ENCODE assay signal across 9 cellular contexts in genomic region chr12:56581418-56582145, GRCh38. TPM values are rescaled to one million over a fixed set of nuclear protein-coding genes. Genes with fewer than 3 reads are reported as not detected.
DNase-seq lines count a peak whose midpoint lies in the region; ATAC-seq, FAIRE-seq and TF ChIP-seq lines count a peak whose summit lies in the region.
"Had no signal": no experiment of that assay in that cellular context is flagged by ENCODE, and none has a peak within 500 bp of the region (broad histone marks: within the 10 kb centered on the region; RNA-seq: fewer than 3 reads in every experiment).

No MANE protein-coding gene starts in this region.

- H3K27me3 ChIP-seq in GM23338 (ENCODE audit: insufficient read depth) (no peaks in the 10 kb centered on the region), K562 (ENCODE audit: control insufficient read depth in 2 of 2, insufficient read depth in 2 of 2, low read length in 2 of 2) (no peaks in the 10 kb centered on the region), Caco-2 (replicated peaks; ENCODE audit: control insufficient read depth, insufficient read depth, low read length) (no peaks in the 10 kb centered on the region)

- no peaks in the 10 kb centered on the region for H3K79me2 ChIP-seq in GM23338 (replicated peaks; ENCODE audit: insufficient read depth)
- H3K79me2 ChIP-seq in K562 (ENCODE audit: control insufficient read depth, insufficient read depth, low read length) = no peaks in the 10 kb centered on the region

- CTCF ChIA-PET in K562 (lab: Yijun Ruan, JAX; ENCODE audit: low intra/inter-chr PET ratio) = no interaction called here
- CTCF ChIA-PET in Caco-2 (lab: Charles Lee) = interaction anchor here (0.7 kb wide), 1 partner anchor 40 kb away, joined by 3 read pairs; no protein-coding TSS in a partner anchor
- CTCF ChIA-PET in GM10248 (lab: Yijun Ruan, JAX) = interaction anchor here (1.0 to 2.3 kb wide), 9 partner anchors 9 to 392 kb away, joined by 3 to 15 read pairs (median 5); partner anchors contain the start of gene SMARCC2

- H3K27ac Mint-ChIP-seq in GM23338 (no peak overlapping the region; the same call in 1 of the 2 replicates), Caco-2 (ENCODE audit: unreplicated experiment) (no peak overlapping the region)

- H3K27ac ChIP-seq in GM23338 (ENCODE audit: low read depth) (peak overlapping the region; percentile 66; the same call in 1 of the 2 replicates), K562 (ENCODE audit: extremely low read depth, low read depth, low read length) (no peak overlapping the region)

- H4K20me1 ChIP-seq in GM23338 (replicated peaks; ENCODE audit: insufficient read depth) (no peaks in the 10 kb centered on the region), K562 (replicated peaks; ENCODE audit: control insufficient read depth, insufficient read depth, low read length) (no peaks in the 10 kb centered on the region)

- H3K4me2 ChIP-seq in GM23338 (no peak overlapping the region), K562 (ENCODE audit: insufficient read depth, low read length) (no peak overlapping the region)

- DNase-seq in GM23338 (ENCODE audit: low spot score) (no peak), RPMI7951 (ENCODE audit: low read depth) (peak; percentile 45), K562 (ENCODE audit: extremely low read depth in 1 of 4, low spot score in 3 of 4) (peak; percentile 50 to 67 (median 56)), posterior vena cava (ENCODE audit: low spot score) (peak; percentile 3), Caco-2 (no peak), GM10248 (ENCODE audit: extremely low spot score) (no peak), AG08395 (ENCODE audit: low spot score) (no peak)
- DNase-seq: GOT3 had no signal

- H3K4me3 Mint-ChIP-seq in GM23338 (no peak overlapping the region), Caco-2 (ENCODE audit: unreplicated experiment) (no peak overlapping the region)

- intact Hi-C loops in K562 (cut with micrococcal nuclease) (no loop called here), posterior vena cava (cut with DNase I) (no loop called here), Caco-2 (cut with micrococcal nuclease; ENCODE audit: unreplicated experiment) (no loop called here)

- H2AFZ ChIP-seq in GM23338 = no peak overlapping the region
- no peak overlapping the region for H2AFZ ChIP-seq in K562 (ENCODE audit: low read depth, low read length)

- no TSS peak for BruUV-seq in K562 (replicated peaks; lab: Mats Ljungman, UMichigan)
- BruUV-seq in Caco-2 (replicated peaks; lab: Mats Ljungman, UMichigan) = no TSS peak

- TF ChIP-seq EP300 in K562 (IDR thresholded peaks at IDR 0.05; ENCODE audit: low read length) = peak; percentile 70; the same call in 1 of the 2 replicates

- WGBS in K562 (ENCODE audit: insufficient coverage, low coverage, missing lambda C conversion rate) = 53% methylated on average over 10 of the region's 10 CpGs

- H3K4me1 ChIP-seq in GM23338 (ENCODE audit: insufficient read depth) (peaks cover 12% of the 10 kb centered on the region; the same call in 1 of the 2 replicates), K562 (replicated peaks in 1 of 2; ENCODE audit: control insufficient read depth in 2 of 2, insufficient read depth in 2 of 2, low read length in 2 of 2) (peaks cover 0 to 9% of the 10 kb centered on the region in 2 experiments; a peak in 1 of 5 replicates), Caco-2 (no peaks in the 10 kb centered on the region)

- H3K9me2 ChIP-seq in GM23338 (ENCODE audit: insufficient read depth) = no peaks in the 10 kb centered on the region

- in situ Hi-C loops in K562 (cut with MboI) = no loop called here

- H3K36me3 ChIP-seq in GM23338 (ENCODE audit: insufficient read depth) = no peaks in the 10 kb centered on the region; the same call in 1 of the 2 replicates
- no peaks in the 10 kb centered on the region for H3K36me3 ChIP-seq in K562 (ENCODE audit: control insufficient read depth, insufficient read depth, low read length)
- no peaks in the 10 kb centered on the region for H3K36me3 ChIP-seq in Caco-2 (ENCODE audit: control insufficient read depth, insufficient read depth, low read length)

- peaks cover 5% of the 10 kb centered on the region; the same call in 1 of the 3 replicates for H3K4me1 Mint-ChIP-seq in GM23338
- H3K4me1 Mint-ChIP-seq in Caco-2 (ENCODE audit: low read depth, unreplicated experiment) = no peaks in the 10 kb centered on the region

- H3K4me3 ChIP-seq in GM23338 = no peak overlapping the region
- H3K4me3 ChIP-seq in K562 = no peak overlapping the region
- H3K4me3 ChIP-seq in Caco-2 (ENCODE audit: low read depth, low read length) = no peak overlapping the region

- H3K36me3 Mint-ChIP-seq in GM23338 (ENCODE audit: low read depth) (peaks cover under 1% of the 10 kb centered on the region; the same call in 1 of the 3 replicates), Caco-2 (ENCODE audit: insufficient read depth, unreplicated experiment) (peaks cover 9% of the 10 kb centered on the region)

- H3K9me3 Mint-ChIP-seq in GM23338 (no peaks in the 10 kb centered on the region), Caco-2 (ENCODE audit: unreplicated experiment) (no peaks in the 10 kb centered on the region)

- POLR2A ChIA-PET in K562 (lab: Yijun Ruan, JAX) (interaction anchor here (1.1 to 1.3 kb wide), 2 partner anchors 12 to 30 kb away, joined by 3 to 4 read pairs; no protein-coding TSS in a partner anchor), Caco-2 (lab: Charles Lee) (no interaction called here), GM10248 (lab: Yijun Ruan, JAX) (interaction anchor here (0.6 kb wide), 1 partner anchor 24 kb away, joined by 3 read pairs; no protein-coding TSS in a partner anchor)

- TF ChIP-seq CTCF in GM23338 (conservative IDR thresholded peaks at IDR 0.05; ENCODE audit: low read depth in 2 of 2) (no peak), K562 (IDR thresholded peaks at IDR 0.05 in 2 of 3, conservative IDR thresholded peaks at IDR 0.05 in 1 of 3; ENCODE audit: insufficient read depth in 2 of 3, low read depth in 1 of 3, low read length in 3 of 3) (no peak), Caco-2 (IDR thresholded peaks at IDR 0.05; ENCODE audit: insufficient read depth in 1 of 2, low read depth in 1 of 2, low read length in 1 of 2, severe bottlenecking in 1 of 2, unreplicated experiment in 1 of 2) (no peak), GM10248 (IDR thresholded peaks at IDR 0.05; ENCODE audit: control extremely low read depth, extremely low read depth, low read depth, missing control alignments) (no peak)

- no peak overlapping the region for H3K9ac ChIP-seq in K562 (ENCODE audit: insufficient read depth in 1 of 2, low read depth in 2 of 2, low read length in 2 of 2)

- peak; percentile 78 for FAIRE-seq in K562 (lab: Jason Lieb, UNC)

- no peak for TF ChIP-seq POLR2A in K562 (conservative IDR thresholded peaks at IDR 0.05)

- no peak for TF ChIP-seq RAD21 in K562 (CRISPR knock-in tag; conservative IDR thresholded peaks at IDR 0.05 in 1 of 2, IDR thresholded peaks at IDR 0.05 in 1 of 2)

- no peaks in the 10 kb centered on the region for H3K9me1 ChIP-seq in K562 (ENCODE audit: control insufficient read depth, insufficient read depth, low read length)

- H3K9me3 ChIP-seq in K562 (replicated peaks; ENCODE audit: control insufficient read depth, insufficient read depth, low read depth, low read length) (no peaks in the 10 kb centered on the region), Caco-2 (no peaks in the 10 kb centered on the region)

- no peaks in the 10 kb centered on the region for H3F3A ChIP-seq in GM23338 (replicated peaks; ENCODE audit: low read depth)

- no peaks in the 10 kb centered on the region for H3K27me3 Mint-ChIP-seq in GM23338 (ENCODE audit: insufficient read depth, low read depth, poor library complexity)
- no peaks in the 10 kb centered on the region for H3K27me3 Mint-ChIP-seq in Caco-2 (ENCODE audit: insufficient read depth, unreplicated experiment)

- ATAC-seq in GM23338 (peak; percentile 49), K562 (peak; percentile 74), HG03442 (IDR thresholded peaks at IDR 0.05; ENCODE audit: unreplicated experiment) (no peak)

RNA-seq across cellular contexts. Expression of gene BAZ2A, which starts 48.5 kb away (rescaled TPM):
- total RNA-seq in GM23338 (2014; rRNA removed; shearing (Covaris generic)) = 89.6 and 109 TPM in 2 replicates
- polyA plus RNA-seq in GM23338 (2016; fragmentation: Nextera tagmentation; extraction: Ambion mirVana) = 111 and 130 TPM in 2 replicates
- 9.9 and 19.6 TPM in 2 replicates for total RNA-seq in RPMI7951 (2014; rRNA removed; shearing (Covaris generic))
- 610 and 900 TPM in 2 replicates for total RNA-seq in K562 (2011; cell fraction: chromatin; rRNA removed; ENCODE audit: low replicate concordance)
- 295 and 308 TPM in 2 replicates for total RNA-seq in K562 (2011; cell fraction: nucleolus; rRNA removed)
- 357 and 370 TPM in 2 replicates for total RNA-seq in K562 (2011; cell fraction: nucleoplasm; rRNA removed)
- total RNA-seq in K562 (2014; rRNA removed) = 26.2 and 30.6 TPM in 2 replicates
- total RNA-seq in K562 (2014; rRNA removed; fragmentation: Illumina TruSeq; extraction: Trizol) = 18.4 and 22.5 TPM in 2 replicates
- total RNA-seq in K562 (2015; rRNA removed; fragmentation: Illumina TruSeq; extraction: Trizol) = 18.6 and 24.1 TPM in 2 replicates
- total RNA-seq in K562 (2021) = 72.1 and 86.4 TPM in 2 replicates
- polyA plus RNA-seq in K562 (2011; rRNA removed) = 60.2 and 106 TPM in 2 replicates
- polyA plus RNA-seq in K562 (2011; cell fraction: cytosol; rRNA removed) = 71.3 and 75.4 TPM in 2 replicates
- polyA plus RNA-seq in K562 (2011; cell fraction: nucleus; rRNA removed) = 204 and 222 TPM in 2 replicates
- polyA plus RNA-seq in K562 (2012) = 46.5 and 60.7 TPM in 2 replicates
- polyA plus RNA-seq in K562 (2014; fragmentation: Illumina TruSeq; extraction: Trizol) = 74.3 and 82.1 TPM in 2 replicates
- 10 to 100 TPM in 1 of 2 experiments, 1 to 10 TPM in 1; 4.5 to 22.2 TPM for polyA plus RNA-seq in K562 (2014; fragmentation: Nextera tagmentation; extraction: Ambion mirVana)
- 40.9 and 52.4 TPM in 2 replicates for polyA plus RNA-seq in K562 (2014; rRNA removed)
- 102 and 122 TPM in 2 replicates for polyA minus RNA-seq in K562 (2011; rRNA and poly(A)+ RNA removed)
- polyA minus RNA-seq in K562 (2011; cell fraction: cytosol; rRNA and poly(A)+ RNA removed) = 57.1 and 59.6 TPM in 2 replicates
- 64.6 and 113 TPM in 2 replicates for polyA minus RNA-seq in K562 (2011; cell fraction: nucleus; rRNA and poly(A)+ RNA removed)
- total RNA-seq in posterior vena cava = 10 to 100 TPM; 48.7 to 66.3 TPM
- total RNA-seq in Caco-2 (2022) = 97.2 and 104 TPM in 2 replicates

RNA-seq across cellular contexts. Expression of gene RBMS2, which starts 60.0 kb away (rescaled TPM):
- total RNA-seq in GM23338 (2014; rRNA removed; shearing (Covaris generic)) = 13.1 and 16.8 TPM in 2 replicates
- polyA plus RNA-seq in GM23338 (2016; fragmentation: Nextera tagmentation; extraction: Ambion mirVana) = 4.3 and 9.2 TPM in 2 replicates
- total RNA-seq in RPMI7951 (2014; rRNA removed; shearing (Covaris generic)) = 6.7 and 7.1 TPM in 2 replicates
- total RNA-seq in K562 (2011; cell fraction: chromatin; rRNA removed; ENCODE audit: low replicate concordance) = 1.5 and 2.0 TPM in 2 replicates
- 0.53 and 0.83 TPM in 2 replicates for total RNA-seq in K562 (2011; cell fraction: nucleolus; rRNA removed)
- 0.66 and 1.2 TPM in 2 replicates for total RNA-seq in K562 (2011; cell fraction: nucleoplasm; rRNA removed)
- 0.09 and 0.12 TPM in 2 replicates for total RNA-seq in K562 (2014; rRNA removed)
- 0.25 and 1.2 TPM in 2 replicates for total RNA-seq in K562 (2014; rRNA removed; fragmentation: Illumina TruSeq; extraction: Trizol)
- 0.19 and 0.29 TPM in 2 replicates for total RNA-seq in K562 (2015; rRNA removed; fragmentation: Illumina TruSeq; extraction: Trizol)
- 0.66 and 2.4 TPM in 2 replicates for total RNA-seq in K562 (2021)
- polyA plus RNA-seq in K562 (2011; rRNA removed) = 1.3 and 1.5 TPM in 2 replicates
- polyA plus RNA-seq in K562 (2011; cell fraction: cytosol; rRNA removed) = 1.3 and 1.4 TPM in 2 replicates
- polyA plus RNA-seq in K562 (2011; cell fraction: nucleus; rRNA removed) = 1.1 and 1.5 TPM in 2 replicates
- 0.56 and 0.69 TPM in 2 replicates for polyA plus RNA-seq in K562 (2012)
- 0.44 and 10.5 TPM in 2 replicates for polyA plus RNA-seq in K562 (2014; fragmentation: Illumina TruSeq; extraction: Trizol)
- under 1 TPM; 0.08 to 0.31 TPM for polyA plus RNA-seq in K562 (2014; fragmentation: Nextera tagmentation; extraction: Ambion mirVana)
- 0.36 and 0.78 TPM in 2 replicates for polyA plus RNA-seq in K562 (2014; rRNA removed)
- polyA minus RNA-seq in K562 (2011; rRNA and poly(A)+ RNA removed) = 4.4 and 6.9 TPM in 2 replicates
- polyA minus RNA-seq in K562 (2011; cell fraction: cytosol; rRNA and poly(A)+ RNA removed) = 1.5 and 3.6 TPM in 2 replicates
- 0.27 and 0.44 TPM in 2 replicates for polyA minus RNA-seq in K562 (2011; cell fraction: nucleus; rRNA and poly(A)+ RNA removed)
- 10 to 100 TPM; 57.2 to 60.5 TPM for total RNA-seq in posterior vena cava
- total RNA-seq in Caco-2 (2022) = 32.5 and 39.5 TPM in 2 replicates

Comparison
In these comparisons a context has a peak if more than half of its experiments do, and no peak if none do; other contexts are left out.
1. DNase-seq: peak in RPMI7951 (single experiment), K562 (4 of 4) and posterior vena cava (single experiment); none in GM23338 (single experiment), Caco-2 (0 of 2), GM10248 (single experiment) and AG08395 (single experiment).